Comparison of ENCODE assay signal across 8 cellular contexts in the genomic region with DNA sequence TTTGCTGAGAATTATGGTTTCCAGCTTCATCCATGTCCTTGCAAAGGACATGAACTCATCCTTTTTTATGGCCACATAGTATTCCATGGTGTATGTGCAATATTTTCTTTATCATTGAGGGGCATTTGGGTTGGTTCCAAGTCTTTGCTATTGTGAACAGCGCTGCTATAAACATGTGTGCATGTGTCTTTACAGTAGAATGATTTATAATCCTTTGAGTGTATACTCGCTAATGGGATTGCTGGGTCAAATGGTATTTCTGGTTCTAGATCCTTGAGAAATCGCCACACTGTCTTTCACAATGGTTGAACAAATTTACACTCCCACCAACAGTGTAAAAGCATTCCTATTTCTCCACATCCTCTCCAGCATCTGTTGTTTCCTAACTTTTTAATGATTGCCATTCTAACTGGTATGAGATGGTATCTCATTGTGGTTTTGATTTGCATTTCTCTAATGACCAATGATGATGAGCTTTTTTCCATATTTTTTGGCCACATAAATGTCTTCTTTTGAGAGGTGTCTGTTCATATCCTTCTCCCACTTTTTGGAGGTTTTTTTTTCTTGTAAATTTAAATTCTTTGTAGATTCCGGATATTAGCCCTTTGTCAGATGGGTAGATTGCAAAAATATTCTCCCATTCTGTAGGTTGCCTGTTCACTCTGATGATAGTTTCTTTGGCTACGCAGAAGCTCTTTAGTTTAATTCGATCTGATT.
DNase-seq lines count a peak whose midpoint lies in the region; TF ChIP-seq lines count a peak whose summit lies in the region.
"Not testable (repeated sequence)": the region's sequence is repeated elsewhere in the genome, so short reads cannot be mapped to it uniquely, and the experiment has no call there.

No MANE protein-coding gene starts in this region.

- not testable (repeated sequence) for H3K79me2 ChIP-seq in GM23248 (ENCODE audit: insufficient read depth); osteoblast (ENCODE audit: insufficient read depth, low read length); smooth muscle cell (ENCODE audit: low read depth)

- H3K9me3 ChIP-seq in GM23248 (ENCODE audit: low read depth); HEK293 (ENCODE audit: control insufficient read depth, insufficient read depth, low read depth, low read length); SJSA1 (replicated peaks); osteoblast (ENCODE audit: low read depth, low read length); smooth muscle cell (replicated peaks; ENCODE audit: low read depth): not testable (repeated sequence)

- not testable (repeated sequence) for H3K36me3 ChIP-seq in GM23248 (ENCODE audit: low read depth); HEK293 (ENCODE audit: control insufficient read depth in 2 of 2, insufficient read depth in 1 of 2, low read length in 2 of 2); SJSA1; osteoblast (ENCODE audit: insufficient read depth, low read length); smooth muscle cell (ENCODE audit: low read depth)

- H3K27ac ChIP-seq in GM23248 (peak overlapping the region; percentile 28), SJSA1 (peak overlapping the region; percentile 71), osteoblast (ENCODE audit: low read depth, low read length) (peak overlapping the region; percentile 26), smooth muscle cell (ENCODE audit: low read depth) (peak overlapping the region; percentile 47)
- H3K27ac ChIP-seq in HEK293 (ENCODE audit: extremely low read depth, low read depth, low read length), result not testable (repeated sequence)

- H3K4me1 ChIP-seq in GM23248 (ENCODE audit: insufficient read depth) (peaks cover 38% of the 10 kb centered on the region), SJSA1 (replicated peaks) (peaks cover 42% of the 10 kb centered on the region), osteoblast (ENCODE audit: insufficient read depth, low read length) (peaks cover 26% of the 10 kb centered on the region)
- not testable (repeated sequence) for H3K4me1 ChIP-seq in HEK293 (ENCODE audit: control insufficient read depth, insufficient read depth, low read length); smooth muscle cell (ENCODE audit: low read depth)

- H2AFZ ChIP-seq in GM23248; osteoblast (ENCODE audit: low read length); smooth muscle cell (ENCODE audit: low read depth): not testable (repeated sequence)

- POLR2A ChIA-PET in HEK293 (lab: Yijun Ruan, JAX), result not testable (repeated sequence)

- 75 to 79% methylated on average over 6 of the region's 6 CpGs for WGBS in GM23248 (ENCODE audit: low coverage in 1 of 2, low lambda C conversion rate in 2 of 2, missing lambda C conversion rate in 2 of 2), 2 experiments
- 77% methylated on average over 6 of the region's 6 CpGs for WGBS in smooth muscle cell (ENCODE audit: low lambda C conversion rate)

- CTCF ChIA-PET in HEK293 (lab: Yijun Ruan, JAX), result not testable (repeated sequence)

- peaks cover 25% of the 10 kb centered on the region for H3F3A ChIP-seq in GM23248 (ENCODE audit: insufficient read depth)
- peaks cover 18% of the 10 kb centered on the region for H3F3A ChIP-seq in smooth muscle cell (ENCODE audit: low read depth)

- H3K9ac ChIP-seq in GM23248; smooth muscle cell (ENCODE audit: low read depth): not testable (repeated sequence)

- not testable (repeated sequence) for H3K9me2 ChIP-seq in GM23248 (ENCODE audit: insufficient read depth)

- not testable (repeated sequence) for H3K27me3 ChIP-seq in GM23248 (replicated peaks; ENCODE audit: insufficient read depth); SJSA1 (replicated peaks); osteoblast (ENCODE audit: insufficient read depth, low read length); smooth muscle cell (ENCODE audit: low read depth)

- H3K4me3 ChIP-seq in AG10803 (ENCODE audit: low read length); HEK293 (ENCODE audit: low read depth, low read length); SJSA1; osteoblast (ENCODE audit: insufficient read depth, low read length); smooth muscle cell: not testable (repeated sequence)
- 0 out of 2 replicates have a peak overlapping the region, but pooled peaks have one; percentile 30 for H3K4me3 ChIP-seq in GM23248

- not testable (repeated sequence) for TF ChIP-seq CTCF in AG10803 (conservative IDR thresholded peaks at IDR 0.05; ENCODE audit: low read length); HEK293 (tag by site-specific recombination; IDR thresholded peaks at IDR 0.05); osteoblast (IDR thresholded peaks at IDR 0.05; ENCODE audit: extremely low read depth, low read depth, low read length); smooth muscle cell (IDR thresholded peaks at IDR 0.05; ENCODE audit: borderline replicate concordance, insufficient read depth, poor library complexity, severe bottlenecking)

- DNase-seq in AG10803 (ENCODE audit: low read depth) (peak; percentile 54), EH (ENCODE audit: low read depth) (peak; percentile 63), EL (peak; percentile 14)
- not testable (repeated sequence) for DNase-seq in GM23248; SJSA1 (ENCODE audit: low read depth in 1 of 2, low spot score in 2 of 2); osteoblast (ENCODE audit: insufficient read length, low spot score, missing footprints); smooth muscle cell (lab: John Stamatoyannopoulos, UW; ENCODE audit: unreplicated experiment)

- in situ Hi-C loops in GM23248 (cut with MboI), result not testable (repeated sequence)

- not testable (repeated sequence) for H4K20me1 ChIP-seq in GM23248 (ENCODE audit: insufficient read depth); osteoblast (ENCODE audit: insufficient read depth, low read length); smooth muscle cell (ENCODE audit: low read depth)

- H3K4me2 ChIP-seq in GM23248 (ENCODE audit: unreplicated experiment), result peak overlapping the region; percentile 55
- not testable (repeated sequence) for H3K4me2 ChIP-seq in osteoblast (ENCODE audit: insufficient read depth, low read length); smooth muscle cell

TF ChIP-seq in HEK293, 187 proteins besides CTCF, POLR2A, EP300 and RAD21:
- 0 out of 2 replicates have a peak, but pooled peaks have one; percentile 5 for TF ChIP-seq ZNF146 (tag by site-specific recombination; IDR thresholded peaks at IDR 0.05)
